In genomic region chr1:39798859-39799769, GRCh38 we compare ENCODE assay signal across 8 cellular contexts. TPM values are rescaled to one million over a fixed set of nuclear protein-coding genes. Genes with fewer than 3 reads are reported as not detected.
DNase-seq lines count a peak whose midpoint lies in the region; ATAC-seq and TF ChIP-seq lines count a peak whose summit lies in the region.
"Not testable (repeated sequence)": the region's sequence is repeated elsewhere in the genome, so short reads cannot be mapped to it uniquely, and the experiment has no call there.

No MANE protein-coding gene starts in this region.

- not testable (repeated sequence) for H3K27me3 Mint-ChIP-seq in activated T-helper 17 cell treated with anti-CD3 and anti-CD28 coated beads, Interleukin-2, amount 50 U/mL, for 72 hours

- not testable (repeated sequence) for H3K4me1 ChIP-seq in parathyroid adenoma

- DNase-seq in GM12864 (ENCODE audit: low read depth) (peak; percentile 98), H4 (ENCODE audit: low spot score) (peak; percentile 83), SHP77 treated with DMSO at 0.1 percent for 48 hours (lab: John Stamatoyannopoulos, UW) (peak; percentile 64), globus pallidus (ENCODE audit: low spot score) (peak; percentile 40), substantia nigra (lab: John Stamatoyannopoulos, UW) (peak in 37 of 49 donors; percentile 6 to 71 (median 39))

- not testable (repeated sequence) for H3K79me2 ChIP-seq in parathyroid adenoma

- not testable (repeated sequence) for H3K27me3 ChIP-seq in parathyroid adenoma (ENCODE audit: control insufficient read depth, insufficient read depth, low read length)

- H3K9me3 Mint-ChIP-seq in activated T-helper 17 cell treated with anti-CD3 and anti-CD28 coated beads, Interleukin-2, amount 50 U/mL, for 72 hours, result not testable (repeated sequence)

- not testable (repeated sequence) for H3K36me3 Mint-ChIP-seq in activated T-helper 17 cell treated with anti-CD3 and anti-CD28 coated beads, Interleukin-2, amount 50 U/mL, for 72 hours (ENCODE audit: low read depth)

- H3K4me3 ChIP-seq in GM12864 (ENCODE audit: low read depth, low read length), result peak overlapping the region; percentile 26
- not testable (repeated sequence) for H3K4me3 ChIP-seq in parathyroid adenoma (ENCODE audit: low read depth, low read length)

- peak; percentile 70 for ATAC-seq in activated T-helper 17 cell treated with anti-CD3 and anti-CD28 coated beads, Interleukin-2, amount 50 U/mL, for 72 hours (replicated peaks)

- not testable (repeated sequence) for H3K36me3 ChIP-seq in KOPT-K1 (ENCODE audit: insufficient read depth, low read length); parathyroid adenoma (ENCODE audit: control insufficient read depth, insufficient read depth, low read length)

- H3K9ac ChIP-seq in parathyroid adenoma, result not testable (repeated sequence)

- peak overlapping the region; percentile 50 for H3K27ac ChIP-seq in KOPT-K1 (ENCODE audit: low read depth, low read length, poor library complexity, severe bottlenecking)
- H3K27ac ChIP-seq in parathyroid adenoma; substantia nigra (ENCODE audit: low read depth, low read length, poor library complexity, severe bottlenecking): not testable (repeated sequence)

- peak; percentile 71 for TF ChIP-seq CTCF in GM12864 (IDR thresholded peaks at IDR 0.05; ENCODE audit: low read depth, low read length, missing control alignments)
- TF ChIP-seq CTCF in parathyroid adenoma (IDR thresholded peaks at IDR 0.05), result not testable (repeated sequence)

- not testable (repeated sequence) for H3K27ac Mint-ChIP-seq in activated T-helper 17 cell treated with anti-CD3 and anti-CD28 coated beads, Interleukin-2, amount 50 U/mL, for 72 hours

- H3K4me1 Mint-ChIP-seq in activated T-helper 17 cell treated with anti-CD3 and anti-CD28 coated beads, Interleukin-2, amount 50 U/mL, for 72 hours, result not testable (repeated sequence)

- peak overlapping the region; percentile 66 for H2AFZ ChIP-seq in parathyroid adenoma

- H3K4me3 Mint-ChIP-seq in activated T-helper 17 cell treated with anti-CD3 and anti-CD28 coated beads, Interleukin-2, amount 50 U/mL, for 72 hours, result not testable (repeated sequence)

- not testable (repeated sequence) for H3K9me3 ChIP-seq in KOPT-K1 (ENCODE audit: insufficient read depth, low read length, poor library complexity, severe bottlenecking); parathyroid adenoma (ENCODE audit: control insufficient read depth, low read length)

- not testable (repeated sequence) for H3K4me2 ChIP-seq in parathyroid adenoma (ENCODE audit: low read length)

RNA-seq across cellular contexts. Expression of gene BMP8B, which starts 10.4 kb away (rescaled TPM):
- 0.08 and 0.19 TPM in 2 replicates for total RNA-seq in H4 (2014; rRNA removed; shearing (Covaris generic))
- under 1 TPM; 0.08 to 0.37 TPM for total RNA-seq in activated T-helper 17 cell treated with anti-CD3 and anti-CD28 coated beads, Interleukin-2, amount 50 U/mL, for 72 hours

RNA-seq across cellular contexts. Expression of gene OXCT2, which starts 28.0 kb away (rescaled TPM):
- 0.35 TPM in 1 of 2 replicates, not detected in the other for total RNA-seq in H4 (2014; rRNA removed; shearing (Covaris generic))
- total RNA-seq in activated T-helper 17 cell treated with anti-CD3 and anti-CD28 coated beads, Interleukin-2, amount 50 U/mL, for 72 hours, result 1 to 10 TPM in 1 of 2 donors, under 1 TPM in 1; 0.69 to 1.1 TPM

Comparison
In these comparisons a context has a peak if more than half of its experiments do, and no peak if none do; other contexts are left out.
1. DNase-seq: peak in every context shown above with its lines; median percentile 98 in GM12864; 83 in H4; 64 in SHP77 treated with DMSO at 0.1 percent for 48 hours; 40 in globus pallidus; 39 in substantia nigra.